ENCODE assay signal across 14 cellular contexts in genomic region chr9:20603524-20604268, GRCh38. TPM values are rescaled to one million over a fixed set of nuclear protein-coding genes. Genes with fewer than 3 reads are reported as not detected.
A peak's percentile ranks its signal among the peaks of the same experiment; 100 is the strongest.
DNase-seq lines count a peak whose midpoint lies in the region; ATAC-seq and TF ChIP-seq lines count a peak whose summit lies in the region.
"Had no signal": no experiment of that assay in that cellular context is flagged by ENCODE, and none has a peak within 500 bp of the region (broad histone marks: within the 10 kb centered on the region; RNA-seq: fewer than 3 reads in every experiment).

No MANE protein-coding gene starts in this region.

- no peak for ATAC-seq in T-helper 17 cell

- DNase-seq in left ventricle myocardium inferior (no peak), cardiac septum (ENCODE audit: low spot score) (no peak), T-helper 17 cell (no peak), activated gamma-delta T cell (lab: John Stamatoyannopoulos, UW) (no peak), WERI-Rb-1 (no peak), GF-D8 (lab: John Stamatoyannopoulos, UW) (no peak)
- DNase-seq: adrenal gland, DMS79, NCI-H1105, ovary, SW 1271 had no signal

- H3K27me3 Mint-ChIP-seq in T-helper 17 cell, result no peaks in the 10 kb centered on the region

- peak overlapping the region; percentile 56 for H3K27ac ChIP-seq in left ventricle myocardium inferior (replicated peaks)
- H3K27ac ChIP-seq in muscle layer of colon (ENCODE audit: low read depth, low read length), result no peak overlapping the region
- H3K27ac ChIP-seq in urinary bladder (ENCODE audit: low read depth), result peak overlapping the region; percentile 38
- no peak overlapping the region for H3K27ac ChIP-seq in WERI-Rb-1
- H3K27ac ChIP-seq: adrenal gland had no signal

- TF ChIP-seq CTCF in left ventricle myocardium inferior (IDR thresholded peaks at IDR 0.05; ENCODE audit: borderline replicate concordance) (no peak), WERI-Rb-1 (IDR thresholded peaks at IDR 0.05; ENCODE audit: low read depth, low read length) (no peak)

- no peaks in the 10 kb centered on the region for H3K36me3 Mint-ChIP-seq in T-helper 17 cell (ENCODE audit: low read depth)

- H3K4me3 ChIP-seq in left ventricle myocardium inferior, result no peak overlapping the region
- H3K4me3 ChIP-seq in muscle layer of colon (ENCODE audit: low read depth in 1 of 2, low read length in 2 of 2), result no peak overlapping the region
- H3K4me3 ChIP-seq in urinary bladder (ENCODE audit: low read depth, low read length), result no peak overlapping the region
- H3K4me3 ChIP-seq in WERI-Rb-1 (ENCODE audit: low read depth, low read length), result no peak overlapping the region
- H3K4me3 ChIP-seq: lung had no signal

- H3K4me3 Mint-ChIP-seq in T-helper 17 cell, result no peak overlapping the region

- intact Hi-C loops in left ventricle myocardium inferior (cut with micrococcal nuclease), result no loop called here
- intact Hi-C loops in cardiac septum (cut with DNase I), result no loop called here

- peak overlapping the region; percentile 35 for H3K9ac ChIP-seq in muscle layer of colon (ENCODE audit: low read length)

- no peaks in the 10 kb centered on the region for H3K27me3 ChIP-seq in left ventricle myocardium inferior (ENCODE audit: low read depth)
- no peaks in the 10 kb centered on the region for H3K27me3 ChIP-seq in muscle layer of colon (ENCODE audit: control insufficient read depth in 1 of 2, insufficient read depth in 2 of 2, low read length in 2 of 2)
- no peaks in the 10 kb centered on the region for H3K27me3 ChIP-seq in WERI-Rb-1 (ENCODE audit: insufficient read depth, low read depth, severe bottlenecking)
- H3K27me3 ChIP-seq: adrenal gland, ovary had no signal

- peaks cover 18% of the 10 kb centered on the region for H3K4me1 Mint-ChIP-seq in T-helper 17 cell

- H3K27ac Mint-ChIP-seq in T-helper 17 cell, result peak overlapping the region; percentile 32

- WGBS in urinary bladder, result 56% methylated on average over 5 of the region's 5 CpGs

- H3K36me3 ChIP-seq in left ventricle myocardium inferior (no peaks in the 10 kb centered on the region), muscle layer of colon (ENCODE audit: insufficient read depth, low read length) (no peaks in the 10 kb centered on the region), urinary bladder (ENCODE audit: insufficient read depth) (no peaks in the 10 kb centered on the region), WERI-Rb-1 (no peaks in the 10 kb centered on the region)
- H3K36me3 ChIP-seq: adrenal gland, ovary had no signal

- peaks cover 55% of the 10 kb centered on the region for H3K4me1 ChIP-seq in left ventricle myocardium inferior
- peaks cover 57% of the 10 kb centered on the region for H3K4me1 ChIP-seq in muscle layer of colon (ENCODE audit: insufficient read depth, low read length)
- no peaks in the 10 kb centered on the region for H3K4me1 ChIP-seq in urinary bladder (ENCODE audit: insufficient read depth)

- H3K9me3 ChIP-seq in left ventricle myocardium inferior (replicated peaks), result no peaks in the 10 kb centered on the region
- no peaks in the 10 kb centered on the region for H3K9me3 ChIP-seq in T-helper 17 cell (ENCODE audit: control insufficient read depth, low read length, poor library complexity, severe bottlenecking)
- H3K9me3 ChIP-seq in muscle layer of colon (ENCODE audit: low read length), result no peaks in the 10 kb centered on the region
- H3K9me3 ChIP-seq in WERI-Rb-1 (ENCODE audit: severe bottlenecking), result no peaks in the 10 kb centered on the region
- H3K9me3 ChIP-seq: adrenal gland, ovary had no signal

RNA-seq across cellular contexts. Expression of gene MLLT3, which starts 18.6 kb away (rescaled TPM):
- total RNA-seq in left ventricle myocardium inferior (17.5 TPM), cardiac septum (13.3 TPM), T-helper 17 cell (10 to 100 TPM; 37.2 to 47.1 TPM), urinary bladder (39.4 TPM)
- polyA plus RNA-seq in urinary bladder, result 14.5 TPM

Comparison
In these comparisons a context has a peak if more than half of its experiments do, and no peak if none do; other contexts are left out.
1. H3K27ac ChIP-seq: peak in left ventricle myocardium inferior (single experiment) and urinary bladder (single experiment); none in muscle layer of colon (single experiment) and WERI-Rb-1 (single experiment).